Comparison of ENCODE assay signal across 17 cellular contexts in the genomic region with DNA sequence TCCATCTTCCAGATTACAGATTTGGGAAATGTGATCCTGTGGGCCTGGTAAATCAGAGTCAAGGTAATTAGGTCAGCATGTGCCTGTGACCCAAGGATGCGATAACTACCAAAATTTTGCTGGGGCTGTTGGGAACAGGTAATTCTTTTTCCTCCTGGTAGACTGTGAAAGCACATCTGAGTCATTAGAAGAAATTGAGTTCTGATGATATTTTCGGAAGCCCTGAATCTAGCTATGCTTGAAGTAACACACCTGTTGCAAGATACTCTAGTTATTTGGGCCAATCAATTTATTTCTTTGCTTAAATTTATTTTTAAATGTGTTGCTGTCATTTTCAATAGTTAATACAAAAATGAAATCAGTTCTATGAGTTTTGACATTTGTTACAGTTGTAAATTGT.
A peak's percentile ranks its signal among the peaks of the same experiment; 100 is the strongest.
DNase-seq lines count a peak whose midpoint lies in the region; ATAC-seq lines count a peak whose summit lies in the region.
"Had no signal": no experiment of that assay in that cellular context is flagged by ENCODE, and none has a peak within 500 bp of the region (broad histone marks: within the 10 kb centered on the region; RNA-seq: fewer than 3 reads in every experiment).

No MANE protein-coding gene starts in this region.

- no peak for DNase-seq in activated naive CD4-positive, alpha-beta T cell (lab: John Stamatoyannopoulos, UW)
- no peak for DNase-seq in HuH-7 (ENCODE audit: low spot score)
- DNase-seq in cerebellar nuclear complex (lab: John Stamatoyannopoulos, UW): no peak
- DNase-seq: 8988T; C1 segment of cervical spinal cord; Calu3; CD4-positive, alpha-beta memory T cell; COR-L47; DMS79 treated with DMSO at 0.1 percent for 48 hours; GF-D8; H9 had no signal

- ATAC-seq in GM18519 (IDR thresholded peaks at IDR 0.05; ENCODE audit: low FRiP score, unreplicated experiment) (peak; percentile 34), HG02852 (IDR thresholded peaks at IDR 0.05; ENCODE audit: unreplicated experiment) (peak; percentile 52), HG02885 (IDR thresholded peaks at IDR 0.05; ENCODE audit: poor library complexity, unreplicated experiment) (peak; percentile 43), HG03280 (IDR thresholded peaks at IDR 0.05; ENCODE audit: unreplicated experiment) (no peak)
- ATAC-seq: GM23338, HCT116 had no signal
